In genomic region chr12:6553051-6553868, GRCh38 we compare ENCODE assay signal across 8 cellular contexts. TPM values are rescaled to one million over a fixed set of nuclear protein-coding genes. Genes with fewer than 3 reads are reported as not detected.
DNase-seq lines count a peak whose midpoint lies in the region; ATAC-seq and TF ChIP-seq lines count a peak whose summit lies in the region.

No MANE protein-coding gene starts in this region.

- H3K4me1 ChIP-seq in DOHH2 (ENCODE audit: control insufficient read depth, low read length) (peaks cover 30% of the 10 kb centered on the region), Peyer's patch (peaks cover 0 to 54% (median 17%) of the 10 kb centered on the region in 4 donors), esophagus muscularis mucosa (peaks cover 63 to 91% (median 86%) of the 10 kb centered on the region in 4 donors), prostate gland (replicated peaks) (peaks cover 11% of the 10 kb centered on the region)

- peaks cover 75% of the 10 kb centered on the region for H3K36me3 ChIP-seq in DOHH2 (ENCODE audit: control insufficient read depth, low read length)
- peaks cover 0 to 9% (median 0%) of the 10 kb centered on the region in 3 donors for H3K36me3 ChIP-seq in Peyer's patch
- H3K36me3 ChIP-seq in esophagus muscularis mucosa, result peaks cover 0 to 37% (median 25%) of the 10 kb centered on the region in 4 donors
- peaks cover 0 to 5% of the 10 kb centered on the region in 2 donors for H3K36me3 ChIP-seq in prostate gland

- intact Hi-C loops in esophagus muscularis mucosa (cut with DNase I), result no loop called here
- intact Hi-C loops in prostate gland (cut with DNase I), result loop anchor here (5.0 kb wide), 1 partner anchor 81 kb away; the partner anchor contains the start of gene VAMP1

- peak overlapping the region; percentile 86 for H3K4me2 ChIP-seq in DOHH2 (ENCODE audit: low read length)

- 21% methylated on average over 15 of the region's 15 CpGs for WGBS in esophagus muscularis mucosa
- 26% methylated on average over 15 of the region's 15 CpGs for WGBS in prostate gland

- TF ChIP-seq EP300 in esophagus muscularis mucosa (IDR thresholded peaks at IDR 0.05), result no peak

- H4K20me1 ChIP-seq in DOHH2 (ENCODE audit: control insufficient read depth, insufficient read depth, low read depth, low read length), result 0 out of 2 replicates have a peak, but pooled peaks cover 3% of the 10 kb centered on the region

- H3K27me3 ChIP-seq in DOHH2 (ENCODE audit: control insufficient read depth, low read length), result no peaks in the 10 kb centered on the region
- no peaks in the 10 kb centered on the region for H3K27me3 ChIP-seq in Peyer's patch
- no peaks in the 10 kb centered on the region for H3K27me3 ChIP-seq in esophagus muscularis mucosa
- H3K27me3 ChIP-seq in prostate gland (replicated peaks; ENCODE audit: insufficient read depth), result no peaks in the 10 kb centered on the region

- H3K4me3 ChIP-seq in DOHH2 (ENCODE audit: low read length) (peak overlapping the region; percentile 95), Peyer's patch (peak overlapping the region in 1 of 4 donors; percentile 17), esophagus muscularis mucosa (peak overlapping the region; percentile 85 to 94 (median 88)), prostate gland (no peak overlapping the region)

- H3K79me2 ChIP-seq in DOHH2 (ENCODE audit: control insufficient read depth, low read length), result peaks cover 72% of the 10 kb centered on the region

- DNase-seq in Peyer's patch (no peak), esophagus muscularis mucosa (ENCODE audit: extremely low spot score) (no peak), prostate gland (ENCODE audit: low spot score) (no peak), NCI-H187 treated with DMSO at 0.1 percent for 48 hours (lab: John Stamatoyannopoulos, UW) (no peak)
- no peak for DNase-seq in stimulated activated CD4-positive, alpha-beta T cell treated with anti-CD3 and anti-CD28 coated beads, Interleukin-12 subunit alpha, Interleukin-12 subunit beta, amount 100 ng/mL, for 4 hours

- TF ChIP-seq CTCF in DOHH2 (IDR thresholded peaks at IDR 0.05; ENCODE audit: low read depth, low read length, poor library complexity, severe bottlenecking) (no peak), Peyer's patch (IDR thresholded peaks at IDR 0.05) (no peak), esophagus muscularis mucosa (IDR thresholded peaks at IDR 0.05) (no peak), prostate gland (IDR thresholded peaks at IDR 0.05) (no peak)

- no peak for ATAC-seq in GM19328 (IDR thresholded peaks at IDR 0.05; ENCODE audit: unreplicated experiment)
- no peak for ATAC-seq in HG02623 (IDR thresholded peaks at IDR 0.05; ENCODE audit: unreplicated experiment)

- no peaks in the 10 kb centered on the region for H3K9me3 ChIP-seq in DOHH2 (ENCODE audit: control insufficient read depth, insufficient read depth, low read length)
- no peaks in the 10 kb centered on the region for H3K9me3 ChIP-seq in Peyer's patch
- no peaks in the 10 kb centered on the region for H3K9me3 ChIP-seq in esophagus muscularis mucosa
- no peaks in the 10 kb centered on the region for H3K9me3 ChIP-seq in prostate gland

- peaks cover 5% of the 10 kb centered on the region; the same call in 1 of the 2 replicates for H3F3A ChIP-seq in DOHH2 (ENCODE audit: control insufficient read depth, insufficient read depth)

- TF ChIP-seq POLR2A in Peyer's patch (IDR thresholded peaks at IDR 0.05) (no peak), esophagus muscularis mucosa (IDR thresholded peaks at IDR 0.05; ENCODE audit: low read depth) (no peak), prostate gland (IDR thresholded peaks at IDR 0.05) (no peak)

- no peaks in the 10 kb centered on the region for H3K9me2 ChIP-seq in DOHH2 (replicated peaks; ENCODE audit: control insufficient read depth, low read length)

- H3K27ac ChIP-seq in DOHH2 (ENCODE audit: low read depth, low read length) (no peak overlapping the region), Peyer's patch (peak overlapping the region; percentile 44 to 80 (median 58)), esophagus muscularis mucosa (replicated peaks in 1 of 4) (peak overlapping the region; percentile 93 to 96 (median 94)), prostate gland (peak overlapping the region; percentile 69 to 70)

RNA-seq across cellular contexts. Expression of gene IFFO1, which starts 2.6 kb away (rescaled TPM):
- total RNA-seq in Peyer's patch (10 to 100 TPM in 2 of 4 donors, 1 to 10 TPM in 2; 7.8 to 50.3 (median 9.5) TPM), esophagus muscularis mucosa (10 to 100 TPM; 12.1 to 26.2 (median 20.8) TPM), prostate gland (10 to 100 TPM in 1 of 2 donors, 1 to 10 TPM in 1; 4.8 to 22.9 TPM)

RNA-seq across cellular contexts. Expression of gene NOP2, which starts 14.8 kb away (rescaled TPM):
- total RNA-seq in Peyer's patch (100 to 1,000 TPM in 1 of 4 donors, 10 to 100 TPM in 3; 21.4 to 135 (median 43.6) TPM), esophagus muscularis mucosa (10 to 100 TPM; 17.9 to 32.3 (median 19.5) TPM), prostate gland (10 to 100 TPM; 14.5 to 42.9 TPM)

RNA-seq across cellular contexts. Expression of gene GAPDH, which starts 18.9 kb away (rescaled TPM):
- total RNA-seq in Peyer's patch, result 1,000 to 10,000 TPM; 1,939 to 3,624 (median 2,830) TPM
- total RNA-seq in esophagus muscularis mucosa, result 1,000 to 10,000 TPM; 2,279 to 3,578 (median 2,742) TPM
- 1,000 to 10,000 TPM; 1,469 to 2,105 TPM for total RNA-seq in prostate gland

RNA-seq across cellular contexts. Expression of gene CHD4, which starts 53.9 kb away (rescaled TPM):
- total RNA-seq in Peyer's patch (100 to 1,000 TPM; 129 to 209 (median 167) TPM), esophagus muscularis mucosa (100 to 1,000 TPM; 189 to 226 (median 218) TPM), prostate gland (100 to 1,000 TPM; 124 to 240 TPM)

RNA-seq across cellular contexts. Expression of gene NCAPD2, which starts 59.4 kb away (rescaled TPM):
- total RNA-seq in Peyer's patch, result 10 to 100 TPM; 26.1 to 86.6 (median 32.7) TPM
- 10 to 100 TPM; 13.9 to 26.1 (median 24.7) TPM for total RNA-seq in esophagus muscularis mucosa
- total RNA-seq in prostate gland, result 10 to 100 TPM; 86.7 to 99.0 TPM

Comparison
In these comparisons a context has a peak if more than half of its experiments do, and no peak if none do; other contexts are left out.
1. H3K4me3 ChIP-seq: peak in DOHH2 (single experiment) and esophagus muscularis mucosa (4 of 4); none in prostate gland (0 of 2).